Comparison of ENCODE assay signal across 2 cellular contexts in the genomic region with DNA sequence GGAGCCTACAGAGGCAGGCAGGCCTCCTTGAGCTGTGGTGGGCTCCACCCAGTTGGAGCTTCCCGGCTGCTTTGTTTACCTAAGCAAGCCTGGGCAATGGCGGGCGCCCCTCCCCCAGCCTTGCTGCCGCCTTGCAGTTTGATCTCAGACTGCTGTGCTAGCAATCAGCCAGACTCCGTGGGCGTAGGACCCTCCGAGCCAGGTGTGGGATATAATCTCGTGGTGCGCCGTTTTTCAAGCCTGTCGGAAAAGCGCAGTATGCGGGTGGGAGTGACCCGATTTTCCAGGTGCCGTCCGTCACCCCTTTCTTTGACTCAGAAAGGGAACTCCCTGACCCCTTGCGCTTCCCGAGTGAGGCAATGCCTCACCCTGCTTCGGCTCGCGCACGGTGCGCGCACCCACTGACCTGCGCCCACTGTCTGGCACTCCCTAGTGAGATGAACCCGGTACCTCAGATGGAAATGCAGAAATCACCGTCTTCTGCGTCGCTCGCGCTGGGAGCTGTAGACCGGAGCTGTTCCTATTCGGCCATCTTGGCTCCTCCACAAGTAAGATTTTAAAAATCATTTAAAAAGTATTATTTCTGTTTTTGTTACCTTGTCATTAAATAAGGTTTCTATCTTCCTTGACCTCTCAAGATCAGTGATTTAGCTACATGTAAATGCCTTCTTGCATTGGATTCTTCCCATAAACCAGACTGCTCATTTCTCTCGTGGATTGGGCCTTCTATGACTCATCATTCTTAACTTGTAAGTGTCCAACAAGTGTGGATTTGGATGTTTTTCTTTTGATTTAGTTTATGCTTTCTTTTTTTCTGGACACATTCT.
TF ChIP-seq lines count a peak whose summit lies in the region.
"Not testable (repeated sequence)": the region's sequence is repeated elsewhere in the genome, so short reads cannot be mapped to it uniquely, and the experiment has no call there.

No MANE protein-coding gene starts in this region.

TF ChIP-seq in HEK293, 187 proteins besides CTCF, POLR2A, EP300 and RAD21 (continued from another document and continues in another):
- TF ChIP-seq, protein P1, sequence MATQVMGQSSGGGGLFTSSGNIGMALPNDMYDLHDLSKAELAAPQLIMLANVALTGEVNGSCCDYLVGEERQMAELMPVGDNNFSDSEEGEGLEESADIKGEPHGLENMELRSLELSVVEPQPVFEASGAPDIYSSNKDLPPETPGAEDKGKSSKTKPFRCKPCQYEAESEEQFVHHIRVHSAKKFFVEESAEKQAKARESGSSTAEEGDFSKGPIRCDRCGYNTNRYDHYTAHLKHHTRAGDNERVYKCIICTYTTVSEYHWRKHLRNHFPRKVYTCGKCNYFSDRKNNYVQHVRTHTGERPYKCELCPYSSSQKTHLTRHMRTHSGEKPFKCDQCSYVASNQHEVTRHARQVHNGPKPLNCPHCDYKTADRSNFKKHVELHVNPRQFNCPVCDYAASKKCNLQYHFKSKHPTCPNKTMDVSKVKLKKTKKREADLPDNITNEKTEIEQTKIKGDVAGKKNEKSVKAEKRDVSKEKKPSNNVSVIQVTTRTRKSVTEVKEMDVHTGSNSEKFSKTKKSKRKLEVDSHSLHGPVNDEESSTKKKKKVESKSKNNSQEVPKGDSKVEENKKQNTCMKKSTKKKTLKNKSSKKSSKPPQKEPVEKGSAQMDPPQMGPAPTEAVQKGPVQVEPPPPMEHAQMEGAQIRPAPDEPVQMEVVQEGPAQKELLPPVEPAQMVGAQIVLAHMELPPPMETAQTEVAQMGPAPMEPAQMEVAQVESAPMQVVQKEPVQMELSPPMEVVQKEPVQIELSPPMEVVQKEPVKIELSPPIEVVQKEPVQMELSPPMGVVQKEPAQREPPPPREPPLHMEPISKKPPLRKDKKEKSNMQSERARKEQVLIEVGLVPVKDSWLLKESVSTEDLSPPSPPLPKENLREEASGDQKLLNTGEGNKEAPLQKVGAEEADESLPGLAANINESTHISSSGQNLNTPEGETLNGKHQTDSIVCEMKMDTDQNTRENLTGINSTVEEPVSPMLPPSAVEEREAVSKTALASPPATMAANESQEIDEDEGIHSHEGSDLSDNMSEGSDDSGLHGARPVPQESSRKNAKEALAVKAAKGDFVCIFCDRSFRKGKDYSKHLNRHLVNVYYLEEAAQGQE (tag by site-specific recombination; IDR thresholded peaks at IDR 0.05) = 0 out of 2 replicates have a peak, but pooled peaks have one; percentile 5
- TF ChIP-seq ZEB2 (tag by site-specific recombination; IDR thresholded peaks at IDR 0.05) (peak; percentile 19; the same call in 1 of the 2 replicates), ZNF501 (tag by site-specific recombination; IDR thresholded peaks at IDR 0.05) (peak; percentile 65; the same call in 1 of the 2 replicates), YY1 (tag by site-specific recombination; IDR thresholded peaks at IDR 0.05) (peak; percentile 62), ZNF561 (tag by site-specific recombination; IDR thresholded peaks at IDR 0.05; ENCODE audit: borderline replicate concordance) (peak; percentile 36; the same call in 1 of the 2 replicates), ZBTB8A (tag by site-specific recombination; IDR thresholded peaks at IDR 0.05) (peak; percentile 64), ZNF692 (tag by site-specific recombination; IDR thresholded peaks at IDR 0.05) (peak; percentile 55; the same call in 1 of the 2 replicates), ZNF600 (tag by site-specific recombination; IDR thresholded peaks at IDR 0.05) (peak; percentile 25; the same call in 1 of the 2 replicates), ZNF423 (tag by site-specific recombination; IDR thresholded peaks at IDR 0.05) (peak; percentile 61), ZNF341 (tag by site-specific recombination; IDR thresholded peaks at IDR 0.05; ENCODE audit: low read depth) (peak; percentile 89), SCRT1 (tag by site-specific recombination; IDR thresholded peaks at IDR 0.05; ENCODE audit: borderline replicate concordance) (peak; percentile 78; the same call in 1 of the 2 replicates), ZSCAN30 (tag by site-specific recombination; IDR thresholded peaks at IDR 0.05) (peak; percentile 71; the same call in 1 of the 2 replicates), ZSCAN5A (tag by site-specific recombination; IDR thresholded peaks at IDR 0.05) (peak; percentile 48; the same call in 1 of the 2 replicates), ZFP69B (tag by site-specific recombination; IDR thresholded peaks at IDR 0.05) (peak; percentile 64; the same call in 1 of the 2 replicates)
- TF ChIP-seq, protein P2, sequence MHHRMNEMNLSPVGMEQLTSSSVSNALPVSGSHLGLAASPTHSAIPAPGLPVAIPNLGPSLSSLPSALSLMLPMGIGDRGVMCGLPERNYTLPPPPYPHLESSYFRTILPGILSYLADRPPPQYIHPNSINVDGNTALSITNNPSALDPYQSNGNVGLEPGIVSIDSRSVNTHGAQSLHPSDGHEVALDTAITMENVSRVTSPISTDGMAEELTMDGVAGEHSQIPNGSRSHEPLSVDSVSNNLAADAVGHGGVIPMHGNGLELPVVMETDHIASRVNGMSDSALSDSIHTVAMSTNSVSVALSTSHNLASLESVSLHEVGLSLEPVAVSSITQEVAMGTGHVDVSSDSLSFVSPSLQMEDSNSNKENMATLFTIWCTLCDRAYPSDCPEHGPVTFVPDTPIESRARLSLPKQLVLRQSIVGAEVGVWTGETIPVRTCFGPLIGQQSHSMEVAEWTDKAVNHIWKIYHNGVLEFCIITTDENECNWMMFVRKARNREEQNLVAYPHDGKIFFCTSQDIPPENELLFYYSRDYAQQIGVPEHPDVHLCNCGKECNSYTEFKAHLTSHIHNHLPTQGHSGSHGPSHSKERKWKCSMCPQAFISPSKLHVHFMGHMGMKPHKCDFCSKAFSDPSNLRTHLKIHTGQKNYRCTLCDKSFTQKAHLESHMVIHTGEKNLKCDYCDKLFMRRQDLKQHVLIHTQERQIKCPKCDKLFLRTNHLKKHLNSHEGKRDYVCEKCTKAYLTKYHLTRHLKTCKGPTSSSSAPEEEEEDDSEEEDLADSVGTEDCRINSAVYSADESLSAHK (tag by site-specific recombination; IDR thresholded peaks at IDR 0.05) = 0 out of 2 replicates have a peak, but pooled peaks have one; percentile 11

TF ChIP-seq in K562, 482 proteins besides CTCF, POLR2A, EP300 and RAD21 (continued from another document and continues in another):
- TF ChIP-seq, protein P3, sequence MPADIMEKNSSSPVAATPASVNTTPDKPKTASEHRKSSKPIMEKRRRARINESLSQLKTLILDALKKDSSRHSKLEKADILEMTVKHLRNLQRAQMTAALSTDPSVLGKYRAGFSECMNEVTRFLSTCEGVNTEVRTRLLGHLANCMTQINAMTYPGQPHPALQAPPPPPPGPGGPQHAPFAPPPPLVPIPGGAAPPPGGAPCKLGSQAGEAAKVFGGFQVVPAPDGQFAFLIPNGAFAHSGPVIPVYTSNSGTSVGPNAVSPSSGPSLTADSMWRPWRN (IDR thresholded peaks at IDR 0.05; ENCODE audit: low read depth) = peak; percentile 38; the same call in 1 of the 2 replicates
- TF ChIP-seq NCOR1 (IDR thresholded peaks at IDR 0.05) (peak; percentile 30; the same call in 1 of the 2 replicates), SUPT5H (IDR thresholded peaks at IDR 0.05) (peak; percentile 70), NFE2L1 (tag; IDR thresholded peaks at IDR 0.05; ENCODE audit: borderline replicate concordance, low read depth) (peak; percentile 93), ZNF316 (IDR thresholded peaks at IDR 0.05) (peak; percentile 96), SMARCE1 (IDR thresholded peaks at IDR 0.05) (peak; percentile 29), FOXK2 (conservative IDR thresholded peaks at IDR 0.05 in 1 of 2, IDR thresholded peaks at IDR 0.05 in 1 of 2; ENCODE audit: low read depth in 2 of 2) (peak; percentile 85 to 88; a peak in 3 of 4 replicates), C11orf30 (IDR thresholded peaks at IDR 0.05; ENCODE audit: low read depth) (peak; percentile 91), EP400 (IDR thresholded peaks at IDR 0.05) (peak; percentile 87), RBFOX2 (IDR thresholded peaks at IDR 0.05; ENCODE audit: low read depth, low read length) (peak; percentile 56), POLR2H (tag; IDR thresholded peaks at IDR 0.05; ENCODE audit: low read depth) (peak; percentile 74; the same call in 1 of the 2 replicates), NFE2 (IDR thresholded peaks at IDR 0.05; ENCODE audit: low read depth) (peak; percentile 81), MTA1 (IDR thresholded peaks at IDR 0.05; ENCODE audit: borderline replicate concordance) (0 out of 2 replicates have a peak, but pooled peaks have one; percentile 18), HDAC2 (IDR thresholded peaks at IDR 0.05) (peak; percentile 19; the same call in 1 of the 2 replicates), CEBPG (tag; conservative IDR thresholded peaks at IDR 0.05 in 1 of 2, IDR thresholded peaks at IDR 0.05 in 1 of 2) (peak in 1 of 2 experiments; percentile 56; a peak in 2 of 4 replicates), SMAD3 (CRISPR knock-in tag; conservative IDR thresholded peaks at IDR 0.05) (0 out of 2 replicates have a peak, but pooled peaks have one; percentile 33), NFRKB (IDR thresholded peaks at IDR 0.05; ENCODE audit: low read depth) (peak; percentile 97), MAFK (IDR thresholded peaks at IDR 0.05; ENCODE audit: low read length) (peak; percentile 55; the same call in 1 of the 2 replicates), ZNF165 (CRISPR knock-in tag; IDR thresholded peaks at IDR 0.05; ENCODE audit: borderline replicate concordance) (peak; percentile 24; the same call in 1 of the 2 replicates), CREB3 (tag; conservative IDR thresholded peaks at IDR 0.05; ENCODE audit: low read depth) (peak; percentile 69; the same call in 1 of the 2 replicates), ZNF551 (CRISPR knock-in tag; IDR thresholded peaks at IDR 0.05) (peak; percentile 58; the same call in 1 of the 2 replicates), GTF2A2 (tag; IDR thresholded peaks at IDR 0.05) (peak; percentile 48; the same call in 1 of the 2 replicates), POLR2B (IDR thresholded peaks at IDR 0.05; ENCODE audit: low read depth, partially characterized antibody) (peak; percentile 55), JUNB (CRISPR knock-in tag; conservative IDR thresholded peaks at IDR 0.05) (peak; percentile 92), MAZ (CRISPR knock-in tag; conservative IDR thresholded peaks at IDR 0.05 in 1 of 2, IDR thresholded peaks at IDR 0.05 in 1 of 2) (peak; percentile 37 to 45; a peak in 2 of 4 replicates), L3MBTL2 (IDR thresholded peaks at IDR 0.05) (peak; percentile 70)
- TF ChIP-seq, protein P4, sequence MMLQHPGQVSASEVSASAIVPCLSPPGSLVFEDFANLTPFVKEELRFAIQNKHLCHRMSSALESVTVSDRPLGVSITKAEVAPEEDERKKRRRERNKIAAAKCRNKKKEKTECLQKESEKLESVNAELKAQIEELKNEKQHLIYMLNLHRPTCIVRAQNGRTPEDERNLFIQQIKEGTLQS (IDR thresholded peaks at IDR 0.05) = peak; percentile 97
- TF ChIP-seq, protein P4 (CRISPR knock-in tag; conservative IDR thresholded peaks at IDR 0.05) = not testable (repeated sequence)
- TF ChIP-seq CEBPG (CRISPR knock-in tag; IDR thresholded peaks at IDR 0.05) = not testable (repeated sequence)
- TF ChIP-seq, protein P5, sequence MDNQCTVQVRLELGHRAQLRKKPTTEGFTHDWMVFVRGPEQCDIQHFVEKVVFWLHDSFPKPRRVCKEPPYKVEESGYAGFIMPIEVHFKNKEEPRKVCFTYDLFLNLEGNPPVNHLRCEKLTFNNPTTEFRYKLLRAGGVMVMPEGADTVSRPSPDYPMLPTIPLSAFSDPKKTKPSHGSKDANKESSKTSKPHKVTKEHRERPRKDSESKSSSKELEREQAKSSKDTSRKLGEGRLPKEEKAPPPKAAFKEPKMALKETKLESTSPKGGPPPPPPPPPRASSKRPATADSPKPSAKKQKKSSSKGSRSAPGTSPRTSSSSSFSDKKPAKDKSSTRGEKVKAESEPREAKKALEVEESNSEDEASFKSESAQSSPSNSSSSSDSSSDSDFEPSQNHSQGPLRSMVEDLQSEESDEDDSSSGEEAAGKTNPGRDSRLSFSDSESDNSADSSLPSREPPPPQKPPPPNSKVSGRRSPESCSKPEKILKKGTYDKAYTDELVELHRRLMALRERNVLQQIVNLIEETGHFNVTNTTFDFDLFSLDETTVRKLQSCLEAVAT (IDR thresholded peaks at IDR 0.05) = 0 out of 4 replicates have a peak, but pooled peaks of 1 of the 2 experiments have one; percentile 35
